In the genomic region with DNA sequence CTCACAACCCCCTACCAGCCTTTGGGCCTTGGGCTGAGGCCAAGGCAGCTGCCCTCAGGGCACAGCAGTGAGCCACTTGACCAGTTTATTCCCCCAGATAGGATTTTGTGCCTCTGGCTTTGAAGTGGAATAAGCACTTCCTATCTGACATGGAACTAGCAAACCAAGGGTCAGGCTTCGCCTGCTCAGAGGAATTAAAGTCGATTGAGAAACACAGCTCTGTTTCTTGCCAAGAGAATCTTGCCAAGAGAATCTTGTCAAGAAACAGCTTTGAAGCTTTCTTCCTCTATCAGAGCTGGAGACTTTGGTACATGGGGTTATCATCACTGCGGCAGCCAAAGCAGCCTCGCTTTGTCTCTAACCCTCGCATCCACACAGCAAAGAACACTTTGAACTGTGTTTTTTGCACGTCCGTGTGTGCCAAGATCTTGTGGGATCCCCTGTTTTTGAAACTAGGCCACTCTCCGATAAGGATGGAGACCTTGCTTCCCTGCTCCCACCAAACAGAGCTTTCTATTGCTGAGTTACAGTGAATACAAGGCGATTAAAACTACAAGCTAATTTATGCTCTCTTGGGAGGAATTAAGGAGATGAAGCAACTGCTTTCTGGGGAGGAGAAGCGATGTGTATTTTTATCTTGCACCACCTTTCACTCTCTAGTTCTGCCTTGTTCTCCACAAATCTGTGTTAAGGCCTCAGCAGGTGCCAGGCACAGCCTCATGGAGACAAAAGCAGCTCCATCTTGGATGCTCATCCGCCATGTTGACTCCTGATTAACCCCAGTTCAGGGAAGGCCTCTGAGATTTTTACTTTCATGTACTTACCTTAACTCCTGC, we compare ENCODE assay signal across 12 cellular contexts.
DNase-seq lines count a peak whose midpoint lies in the region; ATAC-seq and TF ChIP-seq lines count a peak whose summit lies in the region.
"Had no signal": no experiment of that assay in that cellular context is flagged by ENCODE, and none has a peak within 500 bp of the region (broad histone marks: within the 10 kb centered on the region; RNA-seq: fewer than 3 reads in every experiment).

No MANE protein-coding gene starts in this region.

- H3K4me1 ChIP-seq in BE2C = peaks cover 10% of the 10 kb centered on the region
- peaks cover 9 to 17% of the 10 kb centered on the region in 2 experiments for H3K4me1 ChIP-seq in trophoblast cell (ENCODE audit: control insufficient read depth in 1 of 2, insufficient read depth in 2 of 2, low read length in 2 of 2)
- peaks cover 6 to 13% of the 10 kb centered on the region in 2 donors for H3K4me1 ChIP-seq in naive thymus-derived CD4-positive, alpha-beta T cell (ENCODE audit: control insufficient read depth in 2 of 2, insufficient read depth in 2 of 2, low read length in 2 of 2)

- H4K8ac ChIP-seq in trophoblast cell (ENCODE audit: low read depth, low read length) = no peak overlapping the region

- no CpG with 5 or more reads among the region's 11 CpGs for WGBS in trophoblast cell (ENCODE audit: extremely low coverage, insufficient coverage, insufficient read length)

- no peak overlapping the region for H4K12ac ChIP-seq in trophoblast cell (ENCODE audit: low read depth, low read length)

- ATAC-seq in naive thymus-derived CD4-positive, alpha-beta T cell = no peak
- ATAC-seq in GM19463 (IDR thresholded peaks at IDR 0.05; ENCODE audit: unreplicated experiment) (no peak), GM18861 (IDR thresholded peaks at IDR 0.05; ENCODE audit: unreplicated experiment) (no peak)

- POLR2A ChIA-PET in naive thymus-derived CD4-positive, alpha-beta T cell (lab: Charles Lee) = no interaction called here

- DNase-seq in BE2C (peak; percentile 36), NCI-H226 (peak; percentile 40), foreskin fibroblast (peak; percentile 23 to 45), trophoblast cell (peak in 1 of 2 donors; percentile 44), mesenteric fat pad (ENCODE audit: low spot score) (no peak)
- DNase-seq in naive thymus-derived CD4-positive, alpha-beta T cell = no peak
- DNase-seq: activated naive CD4-positive, alpha-beta T cell treated with anti-CD3 and anti-CD28 coated beads, Interleukin-2, amount 10 ng/mL, durations not matched to agents 7 days and 5 days; Calu3 had no signal

- no peak overlapping the region for H3K4me2 ChIP-seq in trophoblast cell (ENCODE audit: low read length)
- H3K4me2 ChIP-seq: KMS-11 had no signal

- H3K14ac ChIP-seq in trophoblast cell (ENCODE audit: low read length) = no peak overlapping the region

- H3K27me3 ChIP-seq in BE2C (no peaks in the 10 kb centered on the region), trophoblast cell (ENCODE audit: insufficient read depth, low read length) (no peaks in the 10 kb centered on the region)
- H3K27me3 ChIP-seq in naive thymus-derived CD4-positive, alpha-beta T cell (ENCODE audit: control insufficient read depth in 2 of 2, insufficient read depth in 2 of 2, low read length in 2 of 2) = no peaks in the 10 kb centered on the region

- peaks cover 7% of the 10 kb centered on the region for H3K79me1 ChIP-seq in trophoblast cell (ENCODE audit: low read length)

- peak overlapping the region; percentile 9 for H2BK12ac ChIP-seq in trophoblast cell (ENCODE audit: low read length)

- peaks cover 0 to 13% (median 8%) of the 10 kb centered on the region in 11 donors for H3K9me3 Mint-ChIP-seq in naive thymus-derived CD4-positive, alpha-beta T cell

- no peaks in the 10 kb centered on the region for H3K27me3 Mint-ChIP-seq in naive thymus-derived CD4-positive, alpha-beta T cell
- H3K27me3 Mint-ChIP-seq: activated naive CD4-positive, alpha-beta T cell treated with anti-CD3 and anti-CD28 coated beads, Interleukin-2, amount 10 ng/mL, durations not matched to agents 7 days and 5 days had no signal

- no peak overlapping the region for H3K23ac ChIP-seq in trophoblast cell (ENCODE audit: low read length)

- H3K4me3 ChIP-seq in BE2C (ENCODE audit: low read depth, low read length) = no peak overlapping the region
- no peak overlapping the region for H3K4me3 ChIP-seq in foreskin fibroblast (ENCODE audit: low read depth in 1 of 2, low read length in 2 of 2)
- no peak overlapping the region for H3K4me3 ChIP-seq in trophoblast cell (ENCODE audit: low read depth, low read length)
- H3K4me3 ChIP-seq in naive thymus-derived CD4-positive, alpha-beta T cell (ENCODE audit: low read length) = no peak overlapping the region

- no peak overlapping the region for H2BK5ac ChIP-seq in trophoblast cell (ENCODE audit: low read depth, low read length, poor library complexity)

- no peak overlapping the region for H3K18ac ChIP-seq in trophoblast cell (ENCODE audit: low read length)

- H3K4ac ChIP-seq in trophoblast cell (ENCODE audit: low read depth, low read length) = no peak overlapping the region

- H3K9me3 ChIP-seq in BE2C (no peaks in the 10 kb centered on the region), trophoblast cell (ENCODE audit: insufficient read depth, low read depth, low read length) (no peaks in the 10 kb centered on the region)
- H3K9me3 ChIP-seq in naive thymus-derived CD4-positive, alpha-beta T cell (ENCODE audit: control insufficient read depth in 2 of 3, low read length in 3 of 3) = no peaks in the 10 kb centered on the region

- H3K36me3 Mint-ChIP-seq in naive thymus-derived CD4-positive, alpha-beta T cell = peaks cover 0 to 24% (median 4%) of the 10 kb centered on the region in 5 donors

- peaks cover 14 to 70% (median 32%) of the 10 kb centered on the region in 7 donors for H3K4me1 Mint-ChIP-seq in naive thymus-derived CD4-positive, alpha-beta T cell

- CTCF ChIA-PET in naive thymus-derived CD4-positive, alpha-beta T cell (lab: Charles Lee) = no interaction called here

- peak overlapping the region; percentile 40 for H4K91ac ChIP-seq in trophoblast cell (ENCODE audit: low read depth, low read length)

- no peak overlapping the region for H2AK5ac ChIP-seq in trophoblast cell (ENCODE audit: low read length)

- TF ChIP-seq CTCF in BE2C (IDR thresholded peaks at IDR 0.05; ENCODE audit: low read depth, low read length) = no peak
- TF ChIP-seq CTCF in foreskin fibroblast (IDR thresholded peaks at IDR 0.05; ENCODE audit: low read depth, low read length) = no peak

- H3K36me3 ChIP-seq in BE2C (no peaks in the 10 kb centered on the region), trophoblast cell (ENCODE audit: control insufficient read depth in 1 of 2, insufficient read depth in 2 of 2, low read length in 2 of 2) (no peaks in the 10 kb centered on the region)
- H3K36me3 ChIP-seq in naive thymus-derived CD4-positive, alpha-beta T cell (ENCODE audit: control insufficient read depth in 2 of 3, insufficient read depth in 3 of 3, low read length in 3 of 3) = no peaks in the 10 kb centered on the region

- no peaks in the 10 kb centered on the region for H3K79me2 ChIP-seq in trophoblast cell (ENCODE audit: control insufficient read depth, insufficient read depth, low read length, poor library complexity)

- H2AFZ ChIP-seq in trophoblast cell (ENCODE audit: insufficient read depth, low read length, poor library complexity) = no peak overlapping the region

- peak overlapping the region in 4 of 9 donors; percentile 11 to 41 (median 22) for H3K27ac Mint-ChIP-seq in naive thymus-derived CD4-positive, alpha-beta T cell
- H3K27ac Mint-ChIP-seq: activated naive CD4-positive, alpha-beta T cell treated with anti-CD3 and anti-CD28 coated beads, Interleukin-2, amount 10 ng/mL, durations not matched to agents 7 days and 5 days had no signal

- peak overlapping the region; percentile 49 for H3K27ac ChIP-seq in trophoblast cell (ENCODE audit: low read depth, low read length)
- no peak overlapping the region for H3K27ac ChIP-seq in naive thymus-derived CD4-positive, alpha-beta T cell (ENCODE audit: low read depth, low read length)
- H3K27ac ChIP-seq: KMS-11, VCaP had no signal

- no peak overlapping the region for H3K4me3 Mint-ChIP-seq in naive thymus-derived CD4-positive, alpha-beta T cell
- H3K4me3 Mint-ChIP-seq: activated naive CD4-positive, alpha-beta T cell treated with anti-CD3 and anti-CD28 coated beads, Interleukin-2, amount 10 ng/mL, durations not matched to agents 7 days and 5 days had no signal

- no peak overlapping the region for H3K9ac ChIP-seq in trophoblast cell (ENCODE audit: low read length)
- H3K9ac ChIP-seq: KMS-11 had no signal

- no peak overlapping the region for H2BK120ac ChIP-seq in trophoblast cell (ENCODE audit: insufficient read depth, low read length, poor library complexity)

- intact Hi-C loops in naive thymus-derived CD4-positive, alpha-beta T cell (cut with micrococcal nuclease) = loop anchor here in 1 of 2 donors (10.0 kb wide), 1 partner anchor 1322 kb away; no protein-coding TSS in a partner anchor

Comparison
In these comparisons a context has a peak if more than half of its experiments do, and no peak if none do; other contexts are left out.
1. DNase-seq: peak in BE2C (single experiment), NCI-H226 (single experiment) and foreskin fibroblast (2 of 2); none in naive thymus-derived CD4-positive, alpha-beta T cell (0 of 9) and mesenteric fat pad (single experiment).